In the genomic region with DNA sequence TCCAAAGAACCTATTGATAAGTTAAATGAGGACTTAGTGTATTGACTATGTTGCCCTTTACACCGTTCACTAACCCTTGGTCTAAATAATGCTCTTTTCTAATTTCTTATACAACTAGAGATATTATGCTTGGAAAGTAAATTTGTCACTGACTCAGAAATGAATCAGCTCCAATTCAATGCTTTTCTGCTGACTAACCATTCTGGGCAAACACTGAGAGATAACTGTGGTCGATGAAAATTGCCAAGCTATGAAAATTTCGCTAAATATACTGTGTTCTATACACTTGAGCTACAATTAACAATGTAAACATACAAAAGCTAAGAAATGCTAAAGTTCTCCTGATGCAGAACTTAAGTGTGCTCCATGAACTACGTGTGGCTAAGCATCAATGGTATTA, we compare ENCODE assay signal across 12 cellular contexts. TPM values are rescaled to one million over a fixed set of nuclear protein-coding genes. Genes with fewer than 3 reads are reported as not detected.
DNase-seq lines count a peak whose midpoint lies in the region; ATAC-seq and TF ChIP-seq lines count a peak whose summit lies in the region.
"Had no signal": no experiment of that assay in that cellular context is flagged by ENCODE, and none has a peak within 500 bp of the region (broad histone marks: within the 10 kb centered on the region; RNA-seq: fewer than 3 reads in every experiment).

No MANE protein-coding gene starts in this region.

- H3K9me3 ChIP-seq in IMR-90 (ENCODE audit: control insufficient read depth, insufficient read depth, low read length) (no peaks in the 10 kb centered on the region), uterus (no peaks in the 10 kb centered on the region)
- no peaks in the 10 kb centered on the region for H3K9me3 ChIP-seq in CD4-positive, alpha-beta T cell (ENCODE audit: control insufficient read depth, low read length)

- H2BK5ac ChIP-seq in IMR-90 (ENCODE audit: low read depth, low read length, poor library complexity, severe bottlenecking): peak overlapping the region; percentile 100

- no peak overlapping the region for H4K5ac ChIP-seq in IMR-90 (ENCODE audit: low read depth, low read length)

- POLR2A ChIA-PET in IMR-90 (lab: Charles Lee; ENCODE audit: unreplicated experiment): no interaction called here
- POLR2A ChIA-PET in CD4-positive, alpha-beta T cell (lab: Charles Lee): no interaction called here

- no peak for TF ChIP-seq POLR2A in IMR-90 (IDR thresholded peaks at IDR 0.05; ENCODE audit: low read depth, low read length)
- no peak for TF ChIP-seq POLR2A in uterus (IDR thresholded peaks at IDR 0.05)

- H3K4me2 ChIP-seq in IMR-90 (ENCODE audit: low read depth, low read length): peak overlapping the region; percentile 49; the same call in 1 of the 2 replicates
- H3K4me2 ChIP-seq: GM23338 had no signal

- H3K79me1 ChIP-seq in IMR-90 (ENCODE audit: low read depth in 1 of 2, low read length in 2 of 2): peaks cover 9 to 39% of the 10 kb centered on the region in 2 experiments; a peak in 3 of 4 replicates

- dilution Hi-C loops in IMR-90 (cut with HindIII; ENCODE audit: low sequenced_read_pairs, unreplicated experiment): no loop called here

- peak; percentile 70 for ATAC-seq in IMR-90 (ENCODE audit: low read depth)
- ATAC-seq in CD4-positive, alpha-beta T cell (ENCODE audit: poor library complexity): no peak
- ATAC-seq: activated T-cell treated with anti-CD3 and anti-CD28 coated beads, Interleukin-2, amount 50 U/mL, for 4 hours; GM23338 had no signal

- no peak overlapping the region for H2BK20ac ChIP-seq in IMR-90 (ENCODE audit: low read depth, low read length)

- peak overlapping the region; percentile 38 for H3K4me3 ChIP-seq in ACC112 (ENCODE audit: low read depth, low read length)
- H3K4me3 ChIP-seq in IMR-90 (ENCODE audit: insufficient read depth, low read depth, low read length): no peak overlapping the region
- no peak overlapping the region for H3K4me3 ChIP-seq in kidney epithelial cell (ENCODE audit: low read depth, low read length)
- H3K4me3 ChIP-seq in uterus: no peak overlapping the region
- H3K4me3 ChIP-seq: GM23338 had no signal

- no peak overlapping the region for H3K9ac ChIP-seq in IMR-90 (ENCODE audit: low read depth, low read length)

- TF ChIP-seq CTCF in IMR-90 (conservative IDR thresholded peaks at IDR 0.05; ENCODE audit: low read depth, low read length): no peak
- TF ChIP-seq CTCF in brain (conservative IDR thresholded peaks at IDR 0.05): no peak
- no peak for TF ChIP-seq CTCF in kidney epithelial cell (IDR thresholded peaks at IDR 0.05; ENCODE audit: insufficient read depth, low read length, poor library complexity, severe bottlenecking)
- no peak for TF ChIP-seq CTCF in uterus (IDR thresholded peaks at IDR 0.05)
- no peak for TF ChIP-seq CTCF in CD4-positive, alpha-beta T cell (IDR thresholded peaks at IDR 0.05)

- no peak overlapping the region for H3K4me3 Mint-ChIP-seq in brain
- no peak overlapping the region for H3K4me3 Mint-ChIP-seq in CD4-positive, alpha-beta T cell
- H3K4me3 Mint-ChIP-seq: activated T-cell treated with anti-CD3 and anti-CD28 coated beads, Interleukin-2, amount 50 U/mL, for 4 hours; GM23338; naive B cell; T-helper 1 cell treated with Interleukin-12 subunit alpha and Interleukin-12 subunit beta and Interleukin-4 antibody, amounts not matched to agents 30 μg/mL and 1 μg/mL, for 36 hours had no signal

- H3K4me1 Mint-ChIP-seq in brain: peaks cover 46% of the 10 kb centered on the region
- H3K4me1 Mint-ChIP-seq in CD4-positive, alpha-beta T cell (ENCODE audit: low read depth): peaks cover 5% of the 10 kb centered on the region

- H3K9me1 ChIP-seq in IMR-90 (ENCODE audit: insufficient read depth, low read length): peaks cover 6% of the 10 kb centered on the region

- H3K79me2 ChIP-seq in ACC112 (ENCODE audit: control insufficient read depth, insufficient read depth, low read length, unreplicated experiment): peaks cover 5% of the 10 kb centered on the region

- H3K18ac ChIP-seq in IMR-90 (ENCODE audit: low read depth, low read length): no peak overlapping the region

- H3K36me3 ChIP-seq in ACC112 (ENCODE audit: insufficient read depth, low read length): peaks cover 15% of the 10 kb centered on the region
- peaks cover 21% of the 10 kb centered on the region; the same call in 1 of the 2 replicates for H3K36me3 ChIP-seq in IMR-90 (ENCODE audit: control insufficient read depth, insufficient read depth, low read length)
- H3K36me3 ChIP-seq in kidney epithelial cell (ENCODE audit: control insufficient read depth, insufficient read depth, low read length): no peaks in the 10 kb centered on the region
- no peaks in the 10 kb centered on the region for H3K36me3 ChIP-seq in uterus

- H3K56ac ChIP-seq in IMR-90 (ENCODE audit: extremely low read depth, insufficient read depth, low read length): no peak overlapping the region

- intact Hi-C loops in IMR-90 (cut with micrococcal nuclease): loop anchor here (1.0 kb wide), 2 partner anchors 18 to 47 kb away; partner anchors contain the start of gene GSTA4
- intact Hi-C loops in uterus (cut with DNase I; ENCODE audit: low total_unique reads): no loop called here
- intact Hi-C loops in posterior vena cava (cut with DNase I): no loop called here
- intact Hi-C loops in CD4-positive, alpha-beta T cell (cut with DNase I, micrococcal nuclease): no loop called here

- peaks cover 51% of the 10 kb centered on the region for H3K36me3 Mint-ChIP-seq in brain
- H3K36me3 Mint-ChIP-seq in CD4-positive, alpha-beta T cell (ENCODE audit: low read depth): peaks cover 44% of the 10 kb centered on the region

- no CpG with 5 or more reads among the region's 4 CpGs for WGBS in IMR-90 (ENCODE audit: extremely low coverage in 2 of 2, insufficient read length in 1 of 2), 2 experiments

- H3K9me3 Mint-ChIP-seq in brain: no peaks in the 10 kb centered on the region
- no peaks in the 10 kb centered on the region for H3K9me3 Mint-ChIP-seq in CD4-positive, alpha-beta T cell
- H3K9me3 Mint-ChIP-seq: activated T-cell treated with anti-CD3 and anti-CD28 coated beads, Interleukin-2, amount 50 U/mL, for 4 hours; GM23338; naive B cell; T-helper 1 cell treated with Interleukin-12 subunit alpha and Interleukin-12 subunit beta and Interleukin-4 antibody, amounts not matched to agents 30 μg/mL and 1 μg/mL, for 36 hours had no signal

- no peak overlapping the region for H4K91ac ChIP-seq in IMR-90 (ENCODE audit: insufficient read depth, low read depth, low read length)

- no peak overlapping the region for H2AFZ ChIP-seq in ACC112 (ENCODE audit: low read length, unreplicated experiment)
- no peak overlapping the region for H2AFZ ChIP-seq in IMR-90 (replicated peaks; ENCODE audit: low read length, poor library complexity)
- H2AFZ ChIP-seq: GM23338 had no signal

- H3K27me3 Mint-ChIP-seq in brain: no peaks in the 10 kb centered on the region
- no peaks in the 10 kb centered on the region for H3K27me3 Mint-ChIP-seq in CD4-positive, alpha-beta T cell
- H3K27me3 Mint-ChIP-seq: naive B cell had no signal

- no peak overlapping the region for H2AK5ac ChIP-seq in IMR-90 (ENCODE audit: low read depth, low read length)

- H3K14ac ChIP-seq in IMR-90 (replicated peaks; ENCODE audit: low read depth, low read length): no peak overlapping the region

- no peak overlapping the region for H2BK15ac ChIP-seq in IMR-90 (ENCODE audit: low read depth, low read length)

- DNase-seq in IMR-90 (peak; percentile 95), kidney epithelial cell (ENCODE audit: low read depth) (peak; percentile 63), uterus (no peak), posterior vena cava (ENCODE audit: low spot score) (no peak), NCI-H82 (lab: John Stamatoyannopoulos, UW) (no peak)
- DNase-seq in CD4-positive, alpha-beta T cell: no peak
- DNase-seq: activated T-cell treated with anti-CD3 and anti-CD28 coated beads, Interleukin-2, amount 50 U/mL, for 4 hours; naive B cell had no signal

- BruUV-seq in IMR-90 (replicated peaks; lab: Mats Ljungman, UMichigan): no TSS peak

- H3K27me3 ChIP-seq in ACC112 (ENCODE audit: insufficient read depth, low read length): no peaks in the 10 kb centered on the region
- H3K27me3 ChIP-seq in IMR-90 (ENCODE audit: control insufficient read depth, insufficient read depth, low read length): no peaks in the 10 kb centered on the region
- no peaks in the 10 kb centered on the region for H3K27me3 ChIP-seq in kidney epithelial cell (ENCODE audit: control insufficient read depth, insufficient read depth, low read length)
- H3K27me3 ChIP-seq in uterus: no peaks in the 10 kb centered on the region
- no peaks in the 10 kb centered on the region for H3K27me3 ChIP-seq in CD4-positive, alpha-beta T cell (ENCODE audit: control insufficient read depth, insufficient read depth, low read length)

- H2BK120ac ChIP-seq in IMR-90 (ENCODE audit: low read depth, low read length): peak overlapping the region; percentile 83; the same call in 1 of the 2 replicates

- H3K23ac ChIP-seq in IMR-90 (ENCODE audit: low read depth, low read length): no peak overlapping the region

- H3K4ac ChIP-seq in IMR-90 (ENCODE audit: low read depth, low read length): peak overlapping the region; percentile 81; the same call in 1 of the 2 replicates

- no peaks in the 10 kb centered on the region for H4K20me1 ChIP-seq in IMR-90 (ENCODE audit: insufficient read depth, low read length)

- H3K27ac Mint-ChIP-seq in brain: peak overlapping the region in 3 of 5 experiments; percentile 29 to 81 (median 58)
- no peak overlapping the region for H3K27ac Mint-ChIP-seq in CD4-positive, alpha-beta T cell
- H3K27ac Mint-ChIP-seq: GM23338; naive B cell; T-helper 1 cell treated with Interleukin-12 subunit alpha and Interleukin-12 subunit beta and Interleukin-4 antibody, amounts not matched to agents 30 μg/mL and 1 μg/mL, for 36 hours had no signal

- H3K4me1 ChIP-seq in ACC112 (ENCODE audit: control insufficient read depth, insufficient read depth, low read length, unreplicated experiment) (peaks cover 39% of the 10 kb centered on the region), IMR-90 (ENCODE audit: control insufficient read depth, insufficient read depth, low read length) (peaks cover 19% of the 10 kb centered on the region), uterus (no peaks in the 10 kb centered on the region)

- no peak for TF ChIP-seq RAD21 in IMR-90 (IDR thresholded peaks at IDR 0.05; ENCODE audit: low read length)

- no peak overlapping the region; a peak in 2 of 4 replicates for H4K8ac ChIP-seq in IMR-90 (ENCODE audit: low read depth in 2 of 2, low read length in 2 of 2)

- CTCF ChIA-PET in IMR-90 (lab: Yijun Ruan, JAX): interaction anchor here (0.8 to 1.1 kb wide), 3 partner anchors 8 to 47 kb away, joined by 3 read pairs; partner anchors contain the start of gene GSTA4
- CTCF ChIA-PET in CD4-positive, alpha-beta T cell (lab: Charles Lee): no interaction called here

- in situ Hi-C loops in IMR-90 (cut with MboI; ENCODE audit: low sequenced_read_pairs): no loop called here

- H3K27ac ChIP-seq in ACC112 (ENCODE audit: low read depth, low read length): peak overlapping the region; percentile 88
- H3K27ac ChIP-seq in IMR-90 (ENCODE audit: insufficient read depth, low read length): peak overlapping the region; percentile 54; the same call in 1 of the 2 replicates
- no peak overlapping the region for H3K27ac ChIP-seq in uterus
- H3K27ac ChIP-seq in CD4-positive, alpha-beta T cell (ENCODE audit: low read depth, low read length): no peak overlapping the region

- no peak overlapping the region for H2AK9ac ChIP-seq in IMR-90 (replicated peaks; ENCODE audit: low read depth, low read length, poor library complexity)

RNA-seq across cellular contexts. Expression of gene CILK1, which starts 19.5 kb away (rescaled TPM):
- 11.1 and 12.8 TPM in 2 replicates for total RNA-seq in IMR-90 (2012; rRNA removed)
- 8.5 and 9.4 TPM in 2 replicates for polyA plus RNA-seq in IMR-90 (2012; rRNA removed)
- 3.1 and 3.8 TPM in 2 replicates for polyA plus RNA-seq in IMR-90 (2012; cell fraction: cytosol; rRNA removed)
- polyA plus RNA-seq in IMR-90 (2012; cell fraction: nucleus; rRNA removed; ENCODE audit: low replicate concordance): 2.9 and 10.5 TPM in 2 replicates
- polyA plus RNA-seq in brain (ENCODE audit: insufficient read depth, low read depth, low replicate concordance): 2.9 TPM
- 9.5 and 10.1 TPM in 2 replicates for total RNA-seq in kidney epithelial cell
- 10 to 100 TPM in 3 of 4 donors, 1 to 10 TPM in 1; 9.9 to 18.2 (median 12.9) TPM for total RNA-seq in uterus
- total RNA-seq in posterior vena cava: 10 to 100 TPM; 12.4 to 20.1 TPM
- 1 to 10 TPM; 4.0 to 4.3 TPM for total RNA-seq in CD4-positive, alpha-beta T cell

RNA-seq across cellular contexts. Expression of gene FBXO9, which starts 23.1 kb away (rescaled TPM):
- 36.1 and 49.6 TPM in 2 replicates for total RNA-seq in IMR-90 (2012; rRNA removed)
- polyA plus RNA-seq in IMR-90 (2012; rRNA removed): 65.9 and 82.8 TPM in 2 replicates
- 23.1 and 52.3 TPM in 2 replicates for polyA plus RNA-seq in IMR-90 (2012; cell fraction: cytosol; rRNA removed)
- polyA plus RNA-seq in IMR-90 (2012; cell fraction: nucleus; rRNA removed; ENCODE audit: low replicate concordance): 85.3 and 198 TPM in 2 replicates
- 24.1 TPM for polyA plus RNA-seq in brain (ENCODE audit: insufficient read depth, low read depth, low replicate concordance)
- 20.0 and 20.9 TPM in 2 replicates for total RNA-seq in kidney epithelial cell
- 100 to 1,000 TPM in 1 of 4 donors, 10 to 100 TPM in 3; 13.8 to 138 (median 34.4) TPM for total RNA-seq in uterus
- total RNA-seq in posterior vena cava: 100 to 1,000 TPM in 1 of 2 donors, 10 to 100 TPM in 1; 99.5 to 126 TPM
- total RNA-seq in CD4-positive, alpha-beta T cell: 10 to 100 TPM; 67.3 to 77.0 TPM

RNA-seq across cellular contexts. Expression of gene GSTA4, which starts 47.0 kb away (rescaled TPM):
- total RNA-seq in IMR-90 (2012; rRNA removed) (26.9 and 35.8 TPM in 2 replicates), kidney epithelial cell (13.1 and 14.3 TPM in 2 replicates), uterus (10 to 100 TPM in 3 of 4 donors, 1 to 10 TPM in 1; 7.7 to 59.2 (median 23.0) TPM), posterior vena cava (10 to 100 TPM; 13.1 to 26.2 TPM)
- polyA plus RNA-seq in IMR-90 (2012; rRNA removed) (29.6 and 35.6 TPM in 2 replicates), brain (ENCODE audit: insufficient read depth, low read depth, low replicate concordance) (73.9 TPM)
- polyA plus RNA-seq in IMR-90 (2012; cell fraction: cytosol; rRNA removed): 7.6 and 12.7 TPM in 2 replicates
- polyA plus RNA-seq in IMR-90 (2012; cell fraction: nucleus; rRNA removed; ENCODE audit: low replicate concordance): 4.2 and 41.9 TPM in 2 replicates
- total RNA-seq in CD4-positive, alpha-beta T cell: under 1 TPM in 1 of 2 experiments, not detected in 1; 0.25 TPM

Comparison
In these comparisons a context has a peak if more than half of its experiments do, and no peak if none do; other contexts are left out.
1. H3K27ac ChIP-seq: peak in ACC112 (single experiment) and IMR-90 (single experiment); none in uterus (0 of 2) and CD4-positive, alpha-beta T cell (single experiment).
2. DNase-seq: peak in IMR-90 (single experiment) and kidney epithelial cell (single experiment); none in uterus (0 of 2), posterior vena cava (single experiment), NCI-H82 (single experiment) and CD4-positive, alpha-beta T cell (0 of 10).
3. RNA of gene GSTA4, which starts 47.0 kb away (total RNA-seq): 26.9 to 35.8 TPM in IMR-90, 13.1 to 26.2 TPM in posterior vena cava, 7.7 to 59.2 TPM in uterus and 13.1 to 14.3 TPM in kidney epithelial cell; 0.25 TPM in CD4-positive, alpha-beta T cell; every median in the first group is over 4 times any median in the second.